ENCODE assay signal across 13 cellular contexts in the genomic region with DNA sequence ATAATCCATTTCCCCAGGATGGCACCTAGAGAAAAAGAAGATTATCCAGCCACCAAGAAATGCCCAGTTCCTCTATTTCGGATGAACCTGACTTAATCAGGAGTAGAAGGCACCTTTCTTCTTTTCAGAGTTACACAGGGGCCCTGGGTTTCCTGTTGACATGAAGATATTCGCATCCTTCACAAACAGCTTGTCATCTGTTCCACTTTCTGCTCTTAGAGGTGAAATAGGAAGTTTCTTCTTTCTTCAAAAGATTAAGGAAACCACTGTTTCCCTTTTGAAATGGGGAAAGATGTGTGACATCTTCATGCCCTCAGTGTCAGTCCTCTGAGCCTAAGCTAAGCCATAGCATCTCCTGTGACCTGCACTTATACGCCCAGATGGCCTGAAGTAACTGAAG. TPM values are rescaled to one million over a fixed set of nuclear protein-coding genes. Genes with fewer than 3 reads are reported as not detected.
A peak's percentile ranks its signal among the peaks of the same experiment; 100 is the strongest.
DNase-seq lines count a peak whose midpoint lies in the region; ATAC-seq and TF ChIP-seq lines count a peak whose summit lies in the region.
"Had no signal": no experiment of that assay in that cellular context is flagged by ENCODE, and none has a peak within 500 bp of the region (broad histone marks: within the 10 kb centered on the region; RNA-seq: fewer than 3 reads in every experiment).

No MANE protein-coding gene starts in this region.

- peak; percentile 65 for ATAC-seq in GM18511 (IDR thresholded peaks at IDR 0.05; ENCODE audit: unreplicated experiment)
- peak; percentile 60 for ATAC-seq in HG02642 (IDR thresholded peaks at IDR 0.05; ENCODE audit: poor library complexity, unreplicated experiment)
- no peak for ATAC-seq in Right ventricle myocardium inferior
- ATAC-seq in right cardiac atrium: no peak
- ATAC-seq: gastrocnemius medialis had no signal

- intact Hi-C loops in Right ventricle myocardium inferior (cut with DNase I): no loop called here
- intact Hi-C loops in right cardiac atrium (cut with DNase I): no loop called here
- intact Hi-C loops in posterior vena cava (cut with DNase I): no loop called here

- H3K4me3 ChIP-seq in endodermal cell (ENCODE audit: low read length) (peak overlapping the region; percentile 72), right cardiac atrium (ENCODE audit: low read length) (no peak overlapping the region)
- H3K4me3 ChIP-seq: gastrocnemius medialis, SJCRH30 had no signal

- H3K27ac Mint-ChIP-seq in endodermal cell: peak overlapping the region; percentile 93

- H3K36me3 ChIP-seq in endodermal cell (ENCODE audit: control insufficient read depth, insufficient read depth, low read length): no peaks in the 10 kb centered on the region
- H3K36me3 ChIP-seq: gastrocnemius medialis, SJCRH30 had no signal

- TF ChIP-seq CTCF in endodermal cell (conservative IDR thresholded peaks at IDR 0.05): no peak

- DNase-seq in MV-4-11 (lab: John Stamatoyannopoulos, UW): peak; percentile 98
- peak; percentile 63 for DNase-seq in endodermal cell
- no peak for DNase-seq in Right ventricle myocardium inferior (ENCODE audit: missing footprints)
- DNase-seq in right cardiac atrium: no peak
- DNase-seq in NCI-H2171 (lab: John Stamatoyannopoulos, UW): no peak
- DNase-seq in posterior vena cava (ENCODE audit: low spot score): no peak
- DNase-seq: cerebellar nuclear complex, EL, gastrocnemius medialis, NCI-H1694, SJCRH30 had no signal

- no peak overlapping the region for H3K4me3 Mint-ChIP-seq in endodermal cell

- H3K27ac ChIP-seq in endodermal cell (ENCODE audit: low read depth, low read length) (no peak overlapping the region), right cardiac atrium (ENCODE audit: low read length) (no peak overlapping the region)
- H3K27ac ChIP-seq: gastrocnemius medialis, SJCRH30 had no signal

- peaks cover 30% of the 10 kb centered on the region for H3K9me3 Mint-ChIP-seq in endodermal cell

- H3K27me3 ChIP-seq in endodermal cell (ENCODE audit: control insufficient read depth, insufficient read depth, low read length, poor library complexity, severe bottlenecking): no peaks in the 10 kb centered on the region
- H3K27me3 ChIP-seq in right cardiac atrium (ENCODE audit: control insufficient read depth, insufficient read depth): no peaks in the 10 kb centered on the region
- H3K27me3 ChIP-seq: gastrocnemius medialis, SJCRH30 had no signal

- no peaks in the 10 kb centered on the region for H3K27me3 Mint-ChIP-seq in endodermal cell (ENCODE audit: insufficient read depth)

- H3K4me1 Mint-ChIP-seq in endodermal cell: peaks cover 23% of the 10 kb centered on the region

- H3K36me3 Mint-ChIP-seq in endodermal cell (ENCODE audit: low read depth): peaks cover 13% of the 10 kb centered on the region

- H3K9ac ChIP-seq in endodermal cell (ENCODE audit: extremely low read depth, low read length, poor library complexity, severe bottlenecking): no peak overlapping the region

- H3K4me1 ChIP-seq in endodermal cell (ENCODE audit: control insufficient read depth, insufficient read depth, low read length): peaks cover 4% of the 10 kb centered on the region
- H3K4me1 ChIP-seq in right cardiac atrium (ENCODE audit: control insufficient read depth, insufficient read depth, low read length): no peaks in the 10 kb centered on the region
- H3K4me1 ChIP-seq: gastrocnemius medialis, SJCRH30 had no signal

- 60 to 70% methylated on average over 2 to 3 of the region's 3 CpGs for WGBS in endodermal cell (ENCODE audit: insufficient coverage in 1 of 2, insufficient read length in 1 of 2), 2 experiments
- WGBS in right cardiac atrium: 62% methylated on average over 3 of the region's 3 CpGs

- H3K9me3 ChIP-seq in endodermal cell (ENCODE audit: control insufficient read depth, low read length): peaks cover 32% of the 10 kb centered on the region
- H3K9me3 ChIP-seq in right cardiac atrium (ENCODE audit: control insufficient read depth, low read length): no peaks in the 10 kb centered on the region
- H3K9me3 ChIP-seq: gastrocnemius medialis, SJCRH30 had no signal

RNA-seq across cellular contexts. Expression of gene RAB18, which starts 39.1 kb away (rescaled TPM):
- total RNA-seq in endodermal cell (100 to 1,000 TPM; 122 to 150 TPM), Right ventricle myocardium inferior (114 TPM), right cardiac atrium (100 to 1,000 TPM; 114 to 125 (median 116) TPM), posterior vena cava (10 to 100 TPM; 94.7 to 96.2 TPM)
- 50.5 TPM for polyA plus RNA-seq in endodermal cell (2013, experiment 1 of 2)
- 58.0 TPM for polyA plus RNA-seq in endodermal cell (2013, experiment 2 of 2)
- polyA plus RNA-seq in right cardiac atrium: 41.1 TPM

Comparison
In these comparisons a context has a peak if more than half of its experiments do, and no peak if none do; other contexts are left out.
1. ATAC-seq: peak in GM18511 (single experiment) and HG02642 (single experiment); none in Right ventricle myocardium inferior (single experiment) and right cardiac atrium (0 of 2).
2. DNase-seq: peak in MV-4-11 (single experiment) and endodermal cell (single experiment); none in Right ventricle myocardium inferior (single experiment), right cardiac atrium (0 of 3), NCI-H2171 (single experiment) and posterior vena cava (single experiment).